ENCODE assay signal across 16 cellular contexts in genomic region chr21:42413500-42413899, GRCh38.
A peak's percentile ranks its signal among the peaks of the same experiment; 100 is the strongest.
DNase-seq lines count a peak whose midpoint lies in the region; ATAC-seq and TF ChIP-seq lines count a peak whose summit lies in the region.
"Had no signal": no experiment of that assay in that cellular context is flagged by ENCODE, and none has a peak within 500 bp of the region (broad histone marks: within the 10 kb centered on the region; RNA-seq: fewer than 3 reads in every experiment).

No MANE protein-coding gene starts in this region.

- H3K27ac Mint-ChIP-seq in central memory CD8-positive, alpha-beta T cell (ENCODE audit: low read depth) = peak overlapping the region; percentile 96
- H3K27ac Mint-ChIP-seq in stimulated activated naive B cell treated with anti-CD40 and anti-IgM and Interleukin-4, amounts not matched to agents 10 μg/mL and 1 μg/mL and 100 μg/mL, for 72 hours = peak overlapping the region; percentile 60
- H3K27ac Mint-ChIP-seq: brain had no signal

- H3K36me3 ChIP-seq in WERI-Rb-1 = no peaks in the 10 kb centered on the region
- H3K36me3 ChIP-seq: Peyer's patch had no signal

- peaks cover 50% of the 10 kb centered on the region for H3K4me1 Mint-ChIP-seq in central memory CD8-positive, alpha-beta T cell
- H3K4me1 Mint-ChIP-seq in stimulated activated naive B cell treated with anti-CD40 and anti-IgM and Interleukin-4, amounts not matched to agents 10 μg/mL and 1 μg/mL and 100 μg/mL, for 72 hours = peaks cover 21 to 41% of the 10 kb centered on the region in 2 donors
- H3K4me1 Mint-ChIP-seq: brain had no signal

- H3K4me3 Mint-ChIP-seq in central memory CD8-positive, alpha-beta T cell = peak overlapping the region; percentile 16
- H3K4me3 Mint-ChIP-seq in stimulated activated naive B cell treated with anti-CD40 and anti-IgM and Interleukin-4, amounts not matched to agents 10 μg/mL and 1 μg/mL and 100 μg/mL, for 72 hours = peak overlapping the region in 1 of 2 donors; percentile 39
- H3K4me3 Mint-ChIP-seq: brain, H9 had no signal

- no peak for TF ChIP-seq CTCF in WERI-Rb-1 (IDR thresholded peaks at IDR 0.05; ENCODE audit: low read depth, low read length)

- H3K36me3 Mint-ChIP-seq in central memory CD8-positive, alpha-beta T cell (ENCODE audit: insufficient read depth) = peaks cover 62% of the 10 kb centered on the region
- H3K36me3 Mint-ChIP-seq in stimulated activated naive B cell treated with anti-CD40 and anti-IgM and Interleukin-4, amounts not matched to agents 10 μg/mL and 1 μg/mL and 100 μg/mL, for 72 hours = peaks cover 0 to 3% of the 10 kb centered on the region in 2 donors
- H3K36me3 Mint-ChIP-seq: brain had no signal

- no peaks in the 10 kb centered on the region for H3K27me3 Mint-ChIP-seq in central memory CD8-positive, alpha-beta T cell
- H3K27me3 Mint-ChIP-seq in stimulated activated naive B cell treated with anti-CD40 and anti-IgM and Interleukin-4, amounts not matched to agents 10 μg/mL and 1 μg/mL and 100 μg/mL, for 72 hours = no peaks in the 10 kb centered on the region
- H3K27me3 Mint-ChIP-seq: brain had no signal

- H3K9me3 Mint-ChIP-seq in central memory CD8-positive, alpha-beta T cell = no peaks in the 10 kb centered on the region
- H3K9me3 Mint-ChIP-seq in stimulated activated naive B cell treated with anti-CD40 and anti-IgM and Interleukin-4, amounts not matched to agents 10 μg/mL and 1 μg/mL and 100 μg/mL, for 72 hours = no peaks in the 10 kb centered on the region
- H3K9me3 Mint-ChIP-seq: brain, H9 had no signal

- no peaks in the 10 kb centered on the region for H3K9me3 ChIP-seq in WERI-Rb-1 (ENCODE audit: severe bottlenecking)
- H3K9me3 ChIP-seq: Caco-2, Peyer's patch had no signal

- no peak for ATAC-seq in central memory CD8-positive, alpha-beta T cell (replicated peaks; ENCODE audit: extremely low read depth, poor library complexity, severe bottlenecking)
- ATAC-seq in stimulated activated naive B cell treated with anti-CD40 and anti-IgM and Interleukin-4, amounts not matched to agents 10 μg/mL and 1 μg/mL and 100 μg/mL, for 72 hours (replicated peaks) = peak in 1 of 2 donors; percentile 19
- ATAC-seq in GM19395 (IDR thresholded peaks at IDR 0.05; ENCODE audit: unreplicated experiment) = no peak

- H3K4me3 ChIP-seq in WERI-Rb-1 (ENCODE audit: low read depth, low read length) = no peak overlapping the region
- H3K4me3 ChIP-seq: Peyer's patch had no signal

- H3K27me3 ChIP-seq in WERI-Rb-1 (ENCODE audit: insufficient read depth, low read depth, severe bottlenecking) = no peaks in the 10 kb centered on the region
- H3K27me3 ChIP-seq: Peyer's patch had no signal

- peak; percentile 65 for DNase-seq in activated naive CD4-positive, alpha-beta T cell treated with Interleukin-2 at 50 U/mL for 16 hours
- DNase-seq in activated naive CD4-positive, alpha-beta T cell treated with anti-CD3 and anti-CD28 coated beads, Interleukin-2, amount 50 U/mL, for 16 hours = no peak
- DNase-seq in activated CD4-positive, alpha-beta T cell treated with anti-CD3 and anti-CD28 coated beads, Interleukin-2, amount 50 U/mL, for 48 hours = peak; percentile 74 to 82
- DNase-seq in central memory CD8-positive, alpha-beta T cell (ENCODE audit: low spot score in 2 of 2) = no peak
- DNase-seq in stimulated activated naive B cell treated with anti-CD40 and anti-IgM and Interleukin-4, amounts not matched to agents 10 μg/mL and 1 μg/mL and 100 μg/mL, for 72 hours = no peak
- DNase-seq in AG08395 (ENCODE audit: low spot score) = no peak
- no peak for DNase-seq in WERI-Rb-1
- DNase-seq: Caco-2, H9, NCI-H1105 treated with DMSO at 0.1 percent for 48 hours, NCI-H774, small intestine, substantia nigra had no signal

- H3K27ac ChIP-seq in WERI-Rb-1 = no peak overlapping the region

Comparison
In these comparisons a context has a peak if more than half of its experiments do, and no peak if none do; other contexts are left out.
1. DNase-seq: peak in activated naive CD4-positive, alpha-beta T cell treated with Interleukin-2 at 50 U/mL for 16 hours (single experiment) and activated CD4-positive, alpha-beta T cell treated with anti-CD3 and anti-CD28 coated beads, Interleukin-2, amount 50 U/mL, for 48 hours (2 of 2); none in activated naive CD4-positive, alpha-beta T cell treated with anti-CD3 and anti-CD28 coated beads, Interleukin-2, amount 50 U/mL, for 16 hours (single experiment), central memory CD8-positive, alpha-beta T cell (0 of 2), stimulated activated naive B cell treated with anti-CD40 and anti-IgM and Interleukin-4, amounts not matched to agents 10 μg/mL and 1 μg/mL and 100 μg/mL, for 72 hours (single experiment), AG08395 (single experiment) and WERI-Rb-1 (single experiment).